ENCODE assay signal across 32 cellular contexts in the genomic region with DNA sequence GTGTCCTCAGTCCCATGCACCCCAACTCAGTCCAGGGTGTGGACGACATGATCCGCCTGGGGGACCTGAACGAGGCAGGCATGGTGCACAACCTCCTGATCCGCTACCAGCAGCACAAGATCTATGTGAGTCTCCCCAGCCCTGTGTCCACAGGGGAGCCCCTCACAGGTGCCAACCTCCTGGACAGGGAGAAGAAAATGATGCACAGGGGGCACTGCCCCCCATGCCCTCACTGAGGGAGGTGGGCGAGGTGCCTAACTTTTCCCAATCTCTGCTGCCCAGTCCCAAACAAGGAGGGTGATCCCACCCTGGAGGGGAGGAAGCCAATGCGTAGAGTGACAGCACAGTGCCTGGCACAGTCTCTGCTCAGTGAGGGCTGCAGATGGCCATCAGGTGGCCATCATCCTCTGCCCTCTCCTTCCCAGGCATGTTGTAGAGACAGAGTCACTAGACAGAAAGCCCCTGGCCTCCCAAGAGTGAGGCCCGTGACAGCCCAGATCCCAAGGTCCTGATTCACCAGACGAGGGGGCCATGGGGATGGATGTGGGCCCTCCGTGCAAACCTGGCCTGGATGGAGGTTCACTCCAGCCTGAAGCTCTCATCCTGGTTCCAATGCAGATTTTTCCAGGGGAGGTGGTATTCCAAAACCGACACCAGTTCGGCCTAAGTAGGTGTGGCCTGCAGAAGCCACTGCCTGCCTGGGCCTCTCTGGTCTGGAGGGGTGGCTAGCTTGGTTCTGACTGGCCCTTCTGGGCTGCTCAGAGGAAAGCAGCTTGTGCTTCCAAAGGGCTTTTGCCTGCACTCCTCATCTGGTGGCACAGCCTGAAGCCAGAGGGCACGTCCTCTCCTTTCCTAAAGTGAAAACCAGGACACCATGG. TPM values are rescaled to one million over a fixed set of nuclear protein-coding genes. Genes with fewer than 3 reads are reported as not detected.
"Had no signal": no experiment of that assay in that cellular context is flagged by ENCODE, and none has a peak within 500 bp of the region (broad histone marks: within the 10 kb centered on the region; RNA-seq: fewer than 3 reads in every experiment).

No MANE protein-coding gene starts in this region.

- H3K4me3 ChIP-seq: gastrocnemius medialis, hepatocyte, neural progenitor cell, stomach, suprapubic skin, tibial artery had no signal

- H3K36me3 Mint-ChIP-seq: neural progenitor cell had no signal

- H3K4me1 ChIP-seq: neural progenitor cell, stomach, suprapubic skin had no signal

- H3K36me3 ChIP-seq: gastrocnemius medialis, neural progenitor cell, stomach, suprapubic skin, tibial artery had no signal

- ATAC-seq: gastrocnemius medialis; left colon; naive thymus-derived CD4-positive, alpha-beta T cell; sciatic nerve; stimulated activated naive B cell treated with anti-CD40 and anti-IgM and Interleukin-4, amounts not matched to agents 10 μg/mL and 1 μg/mL and 100 μg/mL, for 72 hours had no signal

- H3K27me3 ChIP-seq: gastrocnemius medialis, hepatocyte, neural progenitor cell, suprapubic skin, tibial artery had no signal

- H3K27ac Mint-ChIP-seq: naive thymus-derived CD4-positive, alpha-beta T cell; neural progenitor cell; stimulated activated naive B cell treated with anti-CD40 and anti-IgM and Interleukin-4, amounts not matched to agents 10 μg/mL and 1 μg/mL and 100 μg/mL, for 72 hours; T-helper 1 cell treated with Interleukin-12 subunit alpha and Interleukin-12 subunit beta and Interleukin-4 antibody, amounts not matched to agents 30 μg/mL and 1 μg/mL, for 36 hours had no signal

- H3K27me3 Mint-ChIP-seq: stimulated activated naive B cell treated with anti-CD40 and anti-IgM and Interleukin-4, amounts not matched to agents 10 μg/mL and 1 μg/mL and 100 μg/mL, for 72 hours had no signal

- FAIRE-seq: astrocyte, keratinocyte, small intestine, TTC549 had no signal

- H3K4me2 ChIP-seq: hepatocyte, neural progenitor cell, SK-N-SH had no signal

- H2AFZ ChIP-seq: hepatocyte, neural progenitor cell had no signal

- H3K79me2 ChIP-seq: hepatocyte had no signal

- H3K4me3 Mint-ChIP-seq: activated naive CD4-positive, alpha-beta T cell treated with anti-CD3 and anti-CD28 coated beads, Interleukin-2, amount 10 ng/mL, durations not matched to agents 7 days and 5 days; naive thymus-derived CD4-positive, alpha-beta T cell; neural progenitor cell; stimulated activated naive B cell treated with anti-CD40 and anti-IgM and Interleukin-4, amounts not matched to agents 10 μg/mL and 1 μg/mL and 100 μg/mL, for 72 hours; T-helper 1 cell treated with Interleukin-12 subunit alpha and Interleukin-12 subunit beta and Interleukin-4 antibody, amounts not matched to agents 30 μg/mL and 1 μg/mL, for 36 hours had no signal

- H3K9me3 Mint-ChIP-seq: activated naive CD4-positive, alpha-beta T cell treated with anti-CD3 and anti-CD28 coated beads, Interleukin-2, amount 10 ng/mL, durations not matched to agents 7 days and 5 days; neural progenitor cell; T-helper 1 cell treated with Interleukin-12 subunit alpha and Interleukin-12 subunit beta and Interleukin-4 antibody, amounts not matched to agents 30 μg/mL and 1 μg/mL, for 36 hours had no signal

- DNase-seq: activated CD4-positive, alpha-beta T cell treated with anti-CD3 and anti-CD28 coated beads for 4 hours; activated CD4-positive, alpha-beta T cell treated with anti-CD3 and anti-CD28 coated beads, Interleukin-2, amount 50 U/mL, for 48 hours; activated gamma-delta T cell; activated naive CD4-positive, alpha-beta T cell treated with anti-CD3 and anti-CD28 coated beads, Interleukin-2, amount 10 ng/mL, durations not matched to agents 7 days and 5 days; activated naive CD8-positive, alpha-beta T cell treated with anti-CD3 and anti-CD28 coated beads, Interleukin-2, amount 10 ng/mL, durations not matched to agents 7 days and 5 days; central memory CD4-positive, alpha-beta T cell; dermis blood vessel endothelial cell; effector CD8-positive, alpha-beta T cell; erythroblast; gastrocnemius medialis; glutamatergic neuron; left colon; midbrain; naive thymus-derived CD4-positive, alpha-beta T cell; SK-N-SH; small intestine; stimulated activated CD4-positive, alpha-beta T cell treated with anti-CD3 and anti-CD28 coated beads, Interleukin-1b, Interleukin-23, amount 100 ng/mL, for 48 hours; stimulated activated CD4-positive, alpha-beta T cell treated with anti-CD3 and anti-CD28 coated beads, Interleukin-4, amount 100 ng/mL, for 4 hours; stimulated activated naive B cell treated with anti-CD40 and anti-IgM and Interleukin-4, amounts not matched to agents 10 μg/mL and 1 μg/mL and 100 μg/mL, for 72 hours; stomach; SW 1271; T-helper 9 cell had no signal

- H3K27ac ChIP-seq: gastrocnemius medialis, hepatocyte, neural progenitor cell, stomach, suprapubic skin, tibial artery, VCaP had no signal

- H3K9ac ChIP-seq: neural progenitor cell, SK-N-SH had no signal

- H3K9me3 ChIP-seq: gastrocnemius medialis, SK-N-SH, stomach, suprapubic skin, tibial artery had no signal

RNA-seq across cellular contexts. Expression of a gene that starts 30.0 kb away (rescaled TPM):
- total RNA-seq: dermis blood vessel endothelial cell had no signal
- polyA plus RNA-seq: keratinocyte; naive thymus-derived CD4-positive, alpha-beta T cell had no signal
